ENCODE assay signal across 10 cellular contexts in the genomic region with DNA sequence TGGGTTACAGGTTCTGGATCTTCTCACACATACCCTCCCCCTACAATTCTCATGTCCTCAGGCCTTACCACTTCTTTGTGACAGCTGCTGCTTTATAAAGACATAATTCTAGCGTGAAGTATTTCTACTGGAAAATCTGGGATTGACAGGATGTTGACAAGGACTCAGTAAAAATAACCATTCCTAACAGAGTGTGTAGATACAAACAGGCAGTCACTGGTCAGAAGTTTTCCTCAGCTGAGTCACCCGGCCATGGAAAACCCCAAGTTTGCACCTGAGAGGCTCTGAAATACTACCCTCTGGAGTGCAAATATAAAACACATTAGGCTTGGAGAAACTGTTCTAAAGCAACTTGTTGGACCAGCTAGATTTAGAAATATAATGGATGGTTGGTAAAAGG. TPM values are rescaled to one million over a fixed set of nuclear protein-coding genes. Genes with fewer than 3 reads are reported as not detected.
DNase-seq lines count a peak whose midpoint lies in the region; ATAC-seq and TF ChIP-seq lines count a peak whose summit lies in the region.
"Had no signal": no experiment of that assay in that cellular context is flagged by ENCODE, and none has a peak within 500 bp of the region (broad histone marks: within the 10 kb centered on the region; RNA-seq: fewer than 3 reads in every experiment).

No MANE protein-coding gene starts in this region.

- in situ Hi-C loops in ACHN (cut with HindIII; ENCODE audit: low pct_ligation_motif_present, low pct_unique_long_range_greater_than_20kb, low sequenced_read_pairs): no loop called here

- no peak overlapping the region for H2BK15ac ChIP-seq in mesenchymal stem cell (ENCODE audit: low read depth, poor library complexity, severe bottlenecking)

- no peak overlapping the region for H3K4me3 ChIP-seq in Karpas-422 (ENCODE audit: low read length)
- no peak overlapping the region for H3K4me3 ChIP-seq in cardiac fibroblast (replicated peaks in 1 of 2; ENCODE audit: low read depth in 2 of 2, low read length in 2 of 2)
- no peak overlapping the region for H3K4me3 ChIP-seq in mesenchymal stem cell (ENCODE audit: insufficient read depth in 1 of 2, low read depth in 1 of 2, low read length in 2 of 2)

- no peak overlapping the region for H3K18ac ChIP-seq in mesenchymal stem cell (ENCODE audit: low read depth in 1 of 2, low read length in 2 of 2)

- H3K9me2 ChIP-seq in Karpas-422 (replicated peaks; ENCODE audit: insufficient read depth, low read length): no peaks in the 10 kb centered on the region

- 17% methylated on average over 2 of the region's 2 CpGs for WGBS in mesenchymal stem cell

- H3K36me3 ChIP-seq in Karpas-422 (ENCODE audit: insufficient read depth, low read length) (no peaks in the 10 kb centered on the region), mesenchymal stem cell (ENCODE audit: control insufficient read depth in 1 of 2, insufficient read depth in 2 of 2, low read depth in 1 of 2, low read length in 2 of 2) (peaks cover 0 to 6% of the 10 kb centered on the region in 2 experiments)

- H2BK120ac ChIP-seq in mesenchymal stem cell (ENCODE audit: low read depth, low read length): no peak overlapping the region

- peak overlapping the region; percentile 97 for H3K27ac ChIP-seq in Karpas-422 (ENCODE audit: low read length)
- H3K27ac ChIP-seq in mesenchymal stem cell (ENCODE audit: low read length, poor library complexity, severe bottlenecking): peak overlapping the region; percentile 74

- H3K79me2 ChIP-seq in Karpas-422 (ENCODE audit: low read length): peaks cover 76% of the 10 kb centered on the region

- no peak overlapping the region for H3K4ac ChIP-seq in mesenchymal stem cell (ENCODE audit: low read depth in 1 of 2, low read length in 2 of 2)

- peaks cover 28% of the 10 kb centered on the region for H3K79me1 ChIP-seq in mesenchymal stem cell (replicated peaks; ENCODE audit: low read length, poor library complexity, severe bottlenecking)

- DNase-seq in ACHN (peak; percentile 84), Karpas-422 (no peak), cardiac fibroblast (ENCODE audit: low read depth in 2 of 2) (peak; percentile 28 to 71), mesenchymal stem cell (peak; percentile 82), OCI-M2 (lab: John Stamatoyannopoulos, UW; ENCODE audit: unreplicated experiment) (no peak), GOT3 (lab: John Stamatoyannopoulos, UW) (no peak), GM19240 (ENCODE audit: insufficient read length, low spot score) (no peak)
- DNase-seq: head of caudate nucleus, NCI-H524 had no signal

- no peak overlapping the region for H2BK12ac ChIP-seq in mesenchymal stem cell (ENCODE audit: low read length in 2 of 2)

- no peak overlapping the region for H2BK5ac ChIP-seq in mesenchymal stem cell (ENCODE audit: low read depth, low read length, poor library complexity, severe bottlenecking)

- no peak overlapping the region for H2AFZ ChIP-seq in Karpas-422 (ENCODE audit: low read length)
- H2AFZ ChIP-seq in mesenchymal stem cell (ENCODE audit: low read depth, low read length): no peak overlapping the region

- no peak overlapping the region for H4K91ac ChIP-seq in mesenchymal stem cell (ENCODE audit: low read length)

- 0 out of 2 replicates have a peak, but pooled peaks cover 2% of the 10 kb centered on the region for H4K20me1 ChIP-seq in Karpas-422 (ENCODE audit: insufficient read depth, low read depth, low read length)

- H4K8ac ChIP-seq in mesenchymal stem cell (ENCODE audit: low read length): no peak overlapping the region

- H3K4me2 ChIP-seq in Karpas-422 (ENCODE audit: low read depth, low read length, poor library complexity, severe bottlenecking) (peak overlapping the region; percentile 77), mesenchymal stem cell (ENCODE audit: low read length, poor library complexity, severe bottlenecking) (peak overlapping the region; percentile 58)

- H3K9me3 ChIP-seq in Karpas-422 (ENCODE audit: low read length): no peaks in the 10 kb centered on the region
- H3K9me3 ChIP-seq in mesenchymal stem cell (ENCODE audit: control insufficient read depth, low read length): no peaks in the 10 kb centered on the region

- H3K4me1 ChIP-seq in Karpas-422 (ENCODE audit: low read length) (peaks cover 77% of the 10 kb centered on the region), mesenchymal stem cell (ENCODE audit: control insufficient read depth, insufficient read depth, low read depth, low read length) (peaks cover 5% of the 10 kb centered on the region)

- H3K23ac ChIP-seq in mesenchymal stem cell (ENCODE audit: low read length in 2 of 2): no peak overlapping the region

- H3K27me3 ChIP-seq in Karpas-422 (ENCODE audit: low read length): no peaks in the 10 kb centered on the region
- H3K27me3 ChIP-seq in mesenchymal stem cell (ENCODE audit: control insufficient read depth in 1 of 2, insufficient read depth in 1 of 2, low read length in 2 of 2): no peaks in the 10 kb centered on the region

- H2AK5ac ChIP-seq in mesenchymal stem cell (ENCODE audit: low read length, severe bottlenecking): no peak overlapping the region

- TF ChIP-seq CTCF in cardiac fibroblast (IDR thresholded peaks at IDR 0.05; ENCODE audit: low read depth, low read length): peak; percentile 4

- no peak overlapping the region for H3K14ac ChIP-seq in mesenchymal stem cell (ENCODE audit: low read length in 2 of 2)

- H3K9ac ChIP-seq in Karpas-422 (ENCODE audit: low read length): 0 out of 2 replicates have a peak overlapping the region, but pooled peaks have one; percentile 0
- no peak overlapping the region for H3K9ac ChIP-seq in mesenchymal stem cell (ENCODE audit: low read length)

- ATAC-seq in GM21381 (IDR thresholded peaks at IDR 0.05; ENCODE audit: unreplicated experiment): no peak

RNA-seq across cellular contexts. Expression of a gene that starts 54.4 kb away (rescaled TPM):
- 5.4 and 11.9 TPM in 2 replicates for total RNA-seq in Karpas-422 (2014; rRNA removed; shearing (Covaris generic); ENCODE audit: low replicate concordance)
- polyA plus RNA-seq in mesenchymal stem cell (2013, experiment 1 of 2): 64.9 TPM
- polyA plus RNA-seq in mesenchymal stem cell (2013, experiment 2 of 2): 67.8 TPM

Comparison
In these comparisons a context has a peak if more than half of its experiments do, and no peak if none do; other contexts are left out.
1. DNase-seq: peak in ACHN (single experiment), cardiac fibroblast (2 of 2) and mesenchymal stem cell (single experiment); none in Karpas-422 (single experiment), OCI-M2 (single experiment), GOT3 (single experiment) and GM19240 (single experiment).